Comparison of ENCODE assay signal across 27 cellular contexts in the genomic region with DNA sequence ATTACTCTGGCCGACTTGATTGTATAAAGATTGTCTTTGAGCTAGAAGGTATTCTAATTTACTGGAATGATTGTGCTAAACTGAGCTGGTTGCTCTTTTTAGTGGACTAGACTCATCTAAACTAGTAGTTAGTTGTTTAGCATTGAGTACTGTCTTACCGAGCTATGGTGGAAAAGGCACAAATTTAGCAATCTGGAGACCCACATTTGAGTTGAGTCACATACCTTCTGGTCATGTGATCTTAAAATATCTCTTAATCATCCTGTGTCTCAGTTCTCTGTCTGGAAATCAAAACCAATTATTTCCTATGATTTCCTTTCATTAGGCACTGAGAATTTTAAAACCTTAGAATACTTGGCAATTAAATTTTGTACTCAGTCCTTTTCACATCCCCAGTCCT.
"Had no signal": no experiment of that assay in that cellular context is flagged by ENCODE, and none has a peak within 500 bp of the region (broad histone marks: within the 10 kb centered on the region; RNA-seq: fewer than 3 reads in every experiment).

No MANE protein-coding gene starts in this region.

- FAIRE-seq: endothelial cell of umbilical vein, kidney had no signal

- H3K4me3 ChIP-seq: coronary artery, gastroesophageal sphincter, heart right ventricle, lung, mucosa of descending colon, neural progenitor cell, prostate gland, right atrium auricular region, stomach, thyroid gland, vagina had no signal

- H3K36me3 ChIP-seq: gastroesophageal sphincter, heart right ventricle, neural progenitor cell, prostate gland, right atrium auricular region, stomach, thyroid gland, vagina had no signal

- H3K4me2 ChIP-seq: neural progenitor cell had no signal

- H3K27ac ChIP-seq: coronary artery, gastroesophageal sphincter, heart right ventricle, neural progenitor cell, parathyroid adenoma, prostate gland, right atrium auricular region, stomach, thyroid gland, vagina had no signal

- DNase-seq: dermis blood vessel endothelial cell; effector memory CD4-positive, alpha-beta T cell; heart right ventricle; hypothalamus; immature natural killer cell; kidney; mesenchymal stem cell; mucosa of descending colon; naive thymus-derived CD4-positive, alpha-beta T cell; stimulated activated CD4-positive, alpha-beta T cell treated with anti-CD3 and anti-CD28 coated beads, Interleukin-2, amount 100 ng/mL, for 24 hours; stimulated activated CD4-positive, alpha-beta T cell treated with anti-CD3 and anti-CD28 coated beads, Interleukin-4, amount 100 ng/mL, for 24 hours; stimulated activated naive CD4-positive, alpha-beta T cell treated with Interleukin-2 at 50 U/mL for 16 hours; stomach; thyroid gland; trophoblast cell had no signal

- H3K9me3 ChIP-seq: gastroesophageal sphincter, prostate gland, right atrium auricular region, thyroid gland, vagina had no signal

- H2AFZ ChIP-seq: neural progenitor cell, parathyroid adenoma had no signal

- H3K79me2 ChIP-seq: parathyroid adenoma had no signal

- H3K27me3 ChIP-seq: gastroesophageal sphincter, heart right ventricle, neural progenitor cell, right atrium auricular region, stomach, thyroid gland, vagina had no signal

- H3K4me1 ChIP-seq: gastroesophageal sphincter, heart right ventricle, parathyroid adenoma, prostate gland, right atrium auricular region, stomach, thyroid gland, vagina had no signal

- H3K9ac ChIP-seq: neural progenitor cell, parathyroid adenoma had no signal

- ATAC-seq: gastroesophageal sphincter; heart right ventricle; left lobe of liver; mucosa of descending colon; naive thymus-derived CD4-positive, alpha-beta T cell; sciatic nerve; stimulated activated effector memory CD8-positive, alpha-beta T cell treated with anti-CD3 and anti-CD28 coated beads, Interleukin-12 subunit alpha, Interleukin-12 subunit beta, amount 100 ng/mL, for 72 hours had no signal
